ENCODE assay signal across 9 cellular contexts in genomic region chr3:143002727-143003126, GRCh38. TPM values are rescaled to one million over a fixed set of nuclear protein-coding genes. Genes with fewer than 3 reads are reported as not detected.
DNase-seq lines count a peak whose midpoint lies in the region; ATAC-seq and TF ChIP-seq lines count a peak whose summit lies in the region.
"Had no signal": no experiment of that assay in that cellular context is flagged by ENCODE, and none has a peak within 500 bp of the region (broad histone marks: within the 10 kb centered on the region; RNA-seq: fewer than 3 reads in every experiment).

No MANE protein-coding gene starts in this region.

- H3K9ac ChIP-seq in iPS-20b (ENCODE audit: low read depth, low read length): peak overlapping the region; percentile 96

- no peaks in the 10 kb centered on the region for H3K36me3 ChIP-seq in iPS-20b (ENCODE audit: insufficient read depth, low read depth, low read length)
- no peaks in the 10 kb centered on the region for H3K36me3 ChIP-seq in testis (ENCODE audit: low read depth, missing control alignments)
- no peaks in the 10 kb centered on the region for H3K36me3 ChIP-seq in adrenal gland (replicated peaks in 1 of 2)

- no peaks in the 10 kb centered on the region for H3K27me3 ChIP-seq in iPS-20b (ENCODE audit: insufficient read depth, low read length)
- no peaks in the 10 kb centered on the region for H3K27me3 ChIP-seq in testis
- H3K27me3 ChIP-seq in adrenal gland: no peaks in the 10 kb centered on the region

- intact Hi-C loops in activated CD4-positive, alpha-beta T cell treated with anti-CD3 and anti-CD28 coated beads, Interleukin-2, amount 10 ng/mL, durations not matched to agents 24 days and 14 days (cut with micrococcal nuclease): loop anchor here (10.0 kb wide), 1 partner anchor 832 kb away; no protein-coding TSS in a partner anchor
- intact Hi-C loops in activated T-helper 1 cell treated with anti-CD3 and anti-CD28 coated beads, Interleukin-12 subunit alpha, Interleukin-12 subunit beta, Interleukin-2, Interleukin-4 antibody, amounts not matched to agents 30 ng/mL and 10 ng/mL and 1 ng/mL, durations not matched to agents 14 hours and 24 hours and 36 hours (cut with micrococcal nuclease): loop anchor here (2.0 to 10.0 kb wide), 7 partner anchors 58 to 1770 kb away; partner anchors contain the start of genes ATP1B3, GK5, PXYLP1 and RNF7
- intact Hi-C loops in testis (cut with DNase I; ENCODE audit: low total_unique reads): no loop called here
- intact Hi-C loops in adrenal gland (cut with DNase I): no loop called here

- H3K27ac Mint-ChIP-seq in activated CD4-positive, alpha-beta T cell treated with anti-CD3 and anti-CD28 coated beads, Interleukin-2, amount 10 ng/mL, durations not matched to agents 24 days and 14 days: peak overlapping the region; percentile 97
- H3K27ac Mint-ChIP-seq in activated T-helper 1 cell treated with anti-CD3 and anti-CD28 coated beads, Interleukin-12 subunit alpha, Interleukin-12 subunit beta, Interleukin-2, Interleukin-4 antibody, amounts not matched to agents 30 ng/mL and 10 ng/mL and 1 ng/mL, durations not matched to agents 14 hours and 24 hours and 36 hours: peak overlapping the region; percentile 96

- H3K4me1 Mint-ChIP-seq in activated CD4-positive, alpha-beta T cell treated with anti-CD3 and anti-CD28 coated beads, Interleukin-2, amount 10 ng/mL, durations not matched to agents 24 days and 14 days: peaks cover 32% of the 10 kb centered on the region
- peaks cover 57% of the 10 kb centered on the region for H3K4me1 Mint-ChIP-seq in activated T-helper 1 cell treated with anti-CD3 and anti-CD28 coated beads, Interleukin-12 subunit alpha, Interleukin-12 subunit beta, Interleukin-2, Interleukin-4 antibody, amounts not matched to agents 30 ng/mL and 10 ng/mL and 1 ng/mL, durations not matched to agents 14 hours and 24 hours and 36 hours (ENCODE audit: low read depth)

- DNase-seq in activated CD4-positive, alpha-beta T cell treated with anti-CD3 and anti-CD28 coated beads, Interleukin-2, amount 10 ng/mL, durations not matched to agents 24 days and 14 days: peak; percentile 54
- DNase-seq in activated CD4-positive, alpha-beta T cell treated with anti-CD3 and anti-CD28 coated beads, Interleukin-2, amount 50 U/mL, for 1 hour: no peak
- no peak for DNase-seq in activated T-helper 1 cell treated with anti-CD3 and anti-CD28 coated beads, Interleukin-12 subunit alpha, Interleukin-12 subunit beta, Interleukin-2, Interleukin-4 antibody, amounts not matched to agents 30 ng/mL and 10 ng/mL and 1 ng/mL, durations not matched to agents 14 hours and 24 hours and 36 hours (ENCODE audit: low spot score)
- DNase-seq in testis (no peak), adrenal gland (no peak), GM13977 (ENCODE audit: low spot score) (no peak)
- DNase-seq: central memory CD4-positive, alpha-beta T cell had no signal

- H3K9me3 ChIP-seq in iPS-20b (ENCODE audit: insufficient read depth, low read depth, low read length): no peaks in the 10 kb centered on the region
- H3K9me3 ChIP-seq in testis: no peaks in the 10 kb centered on the region
- no peaks in the 10 kb centered on the region for H3K9me3 ChIP-seq in adrenal gland (replicated peaks in 1 of 3)

- 4 to 7% methylated on average over 9 of the region's 9 CpGs for WGBS in testis, 2 donors
- WGBS in adrenal gland, 4 donors: 4 to 6% (median 5%) methylated on average over 9 of the region's 9 CpGs

- H3K4me1 ChIP-seq in iPS-20b (ENCODE audit: insufficient read depth, low read length) (0 out of 2 replicates have a peak, but pooled peaks cover 3% of the 10 kb centered on the region), testis (peaks cover 9% of the 10 kb centered on the region), adrenal gland (replicated peaks in 1 of 2) (peaks cover 10 to 30% of the 10 kb centered on the region in 2 donors)

- in situ Hi-C loops in GM13977 (cut with MboI; ENCODE audit: low pct_unique_long_range_greater_than_20kb, low sequenced_read_pairs, unreplicated experiment): no loop called here

- H3K36me3 Mint-ChIP-seq in activated CD4-positive, alpha-beta T cell treated with anti-CD3 and anti-CD28 coated beads, Interleukin-2, amount 10 ng/mL, durations not matched to agents 24 days and 14 days (ENCODE audit: low read depth): peaks cover 2% of the 10 kb centered on the region
- peaks cover 10% of the 10 kb centered on the region for H3K36me3 Mint-ChIP-seq in activated T-helper 1 cell treated with anti-CD3 and anti-CD28 coated beads, Interleukin-12 subunit alpha, Interleukin-12 subunit beta, Interleukin-2, Interleukin-4 antibody, amounts not matched to agents 30 ng/mL and 10 ng/mL and 1 ng/mL, durations not matched to agents 14 hours and 24 hours and 36 hours (ENCODE audit: low read depth)

- no peaks in the 10 kb centered on the region for H3K9me3 Mint-ChIP-seq in activated CD4-positive, alpha-beta T cell treated with anti-CD3 and anti-CD28 coated beads, Interleukin-2, amount 10 ng/mL, durations not matched to agents 24 days and 14 days
- no peaks in the 10 kb centered on the region for H3K9me3 Mint-ChIP-seq in activated T-helper 1 cell treated with anti-CD3 and anti-CD28 coated beads, Interleukin-12 subunit alpha, Interleukin-12 subunit beta, Interleukin-2, Interleukin-4 antibody, amounts not matched to agents 30 ng/mL and 10 ng/mL and 1 ng/mL, durations not matched to agents 14 hours and 24 hours and 36 hours

- peaks cover 6% of the 10 kb centered on the region for H3K27me3 Mint-ChIP-seq in activated CD4-positive, alpha-beta T cell treated with anti-CD3 and anti-CD28 coated beads, Interleukin-2, amount 10 ng/mL, durations not matched to agents 24 days and 14 days
- peaks cover 5% of the 10 kb centered on the region for H3K27me3 Mint-ChIP-seq in activated T-helper 1 cell treated with anti-CD3 and anti-CD28 coated beads, Interleukin-12 subunit alpha, Interleukin-12 subunit beta, Interleukin-2, Interleukin-4 antibody, amounts not matched to agents 30 ng/mL and 10 ng/mL and 1 ng/mL, durations not matched to agents 14 hours and 24 hours and 36 hours (ENCODE audit: insufficient read depth)

- no peak for TF ChIP-seq POLR2A in testis (IDR thresholded peaks at IDR 0.05)
- TF ChIP-seq POLR2A in adrenal gland (IDR thresholded peaks at IDR 0.05): no peak

- H3K27ac ChIP-seq in iPS-20b (ENCODE audit: low read length) (peak overlapping the region; percentile 81), testis (peak overlapping the region in 1 of 2 donors; percentile 95), adrenal gland (no peak overlapping the region)

- ATAC-seq in HG02884 (IDR thresholded peaks at IDR 0.05; ENCODE audit: unreplicated experiment): no peak

- TF ChIP-seq CTCF in testis (IDR thresholded peaks at IDR 0.05) (no peak), adrenal gland (IDR thresholded peaks at IDR 0.05) (no peak), GM13977 (IDR thresholded peaks at IDR 0.05; ENCODE audit: extremely low read depth, insufficient read depth, missing control alignments) (no peak)

- H3K4me3 ChIP-seq in iPS-20b (ENCODE audit: low read length) (peak overlapping the region; percentile 94), testis (peak overlapping the region; percentile 83 to 94), adrenal gland (peak overlapping the region in 1 of 4 donors; percentile 78)

- peak overlapping the region; percentile 96 for H3K4me3 Mint-ChIP-seq in activated CD4-positive, alpha-beta T cell treated with anti-CD3 and anti-CD28 coated beads, Interleukin-2, amount 10 ng/mL, durations not matched to agents 24 days and 14 days
- H3K4me3 Mint-ChIP-seq in activated T-helper 1 cell treated with anti-CD3 and anti-CD28 coated beads, Interleukin-12 subunit alpha, Interleukin-12 subunit beta, Interleukin-2, Interleukin-4 antibody, amounts not matched to agents 30 ng/mL and 10 ng/mL and 1 ng/mL, durations not matched to agents 14 hours and 24 hours and 36 hours: peak overlapping the region; percentile 95

RNA-seq across cellular contexts. Expression of gene U2SURP, which starts 1.4 kb away (rescaled TPM):
- total RNA-seq in activated CD4-positive, alpha-beta T cell treated with anti-CD3 and anti-CD28 coated beads, Interleukin-2, amount 10 ng/mL, durations not matched to agents 24 days and 14 days: 189 and 212 TPM in 2 replicates
- total RNA-seq in activated T-helper 1 cell treated with anti-CD3 and anti-CD28 coated beads, Interleukin-12 subunit alpha, Interleukin-12 subunit beta, Interleukin-2, Interleukin-4 antibody, amounts not matched to agents 30 ng/mL and 10 ng/mL and 1 ng/mL, durations not matched to agents 14 hours and 24 hours and 36 hours: 186 and 205 TPM in 2 replicates
- total RNA-seq in testis (100 to 1,000 TPM; 110 to 112 TPM), adrenal gland (10 to 100 TPM; 18.6 to 77.2 (median 53.8) TPM)
- polyA plus RNA-seq in testis (ENCODE audit: insufficient read depth, low read depth, low replicate concordance) (38.1 TPM), adrenal gland (10 to 100 TPM; 46.3 to 87.8 (median 61.6) TPM)

RNA-seq across cellular contexts. Expression of gene PAQR9, which starts 39.3 kb away (rescaled TPM):
- total RNA-seq in activated CD4-positive, alpha-beta T cell treated with anti-CD3 and anti-CD28 coated beads, Interleukin-2, amount 10 ng/mL, durations not matched to agents 24 days and 14 days: not detected in 2 replicates
- not detected in 2 replicates for total RNA-seq in activated T-helper 1 cell treated with anti-CD3 and anti-CD28 coated beads, Interleukin-12 subunit alpha, Interleukin-12 subunit beta, Interleukin-2, Interleukin-4 antibody, amounts not matched to agents 30 ng/mL and 10 ng/mL and 1 ng/mL, durations not matched to agents 14 hours and 24 hours and 36 hours
- total RNA-seq in testis (10 to 100 TPM; 16.8 to 35.3 TPM), adrenal gland (under 1 TPM in 4 of 8 donors, not detected in 4; 0.13 to 0.57 (median 0.16) TPM)
- polyA plus RNA-seq in testis (ENCODE audit: insufficient read depth, low read depth, low replicate concordance) (20.7 TPM), adrenal gland (under 1 TPM in 1 of 3 donors, not detected in 2; 0.20 TPM)

Comparison
In these comparisons a context has a peak if more than half of its experiments do, and no peak if none do; other contexts are left out.
1. RNA of gene PAQR9, which starts 39.3 kb away (total RNA-seq): 16.8 to 35.3 TPM in testis; 0.13 to 0.57 TPM in adrenal gland, not detected in activated CD4-positive, alpha-beta T cell treated with anti-CD3 and anti-CD28 coated beads, Interleukin-2, amount 10 ng/mL, durations not matched to agents 24 days and 14 days and not detected in activated T-helper 1 cell treated with anti-CD3 and anti-CD28 coated beads, Interleukin-12 subunit alpha, Interleukin-12 subunit beta, Interleukin-2, Interleukin-4 antibody, amounts not matched to agents 30 ng/mL and 10 ng/mL and 1 ng/mL, durations not matched to agents 14 hours and 24 hours and 36 hours; every median in the first group is over 10 times any median in the second.
2. intact Hi-C loops: an anchor here in activated CD4-positive, alpha-beta T cell treated with anti-CD3 and anti-CD28 coated beads, Interleukin-2, amount 10 ng/mL, durations not matched to agents 24 days and 14 days (10.0 kb wide) and activated T-helper 1 cell treated with anti-CD3 and anti-CD28 coated beads, Interleukin-12 subunit alpha, Interleukin-12 subunit beta, Interleukin-2, Interleukin-4 antibody, amounts not matched to agents 30 ng/mL and 10 ng/mL and 1 ng/mL, durations not matched to agents 14 hours and 24 hours and 36 hours (2.0 to 10.0 kb wide); none called in testis and adrenal gland.